Comparison of ENCODE assay signal across 1 cellular context in the genomic region with DNA sequence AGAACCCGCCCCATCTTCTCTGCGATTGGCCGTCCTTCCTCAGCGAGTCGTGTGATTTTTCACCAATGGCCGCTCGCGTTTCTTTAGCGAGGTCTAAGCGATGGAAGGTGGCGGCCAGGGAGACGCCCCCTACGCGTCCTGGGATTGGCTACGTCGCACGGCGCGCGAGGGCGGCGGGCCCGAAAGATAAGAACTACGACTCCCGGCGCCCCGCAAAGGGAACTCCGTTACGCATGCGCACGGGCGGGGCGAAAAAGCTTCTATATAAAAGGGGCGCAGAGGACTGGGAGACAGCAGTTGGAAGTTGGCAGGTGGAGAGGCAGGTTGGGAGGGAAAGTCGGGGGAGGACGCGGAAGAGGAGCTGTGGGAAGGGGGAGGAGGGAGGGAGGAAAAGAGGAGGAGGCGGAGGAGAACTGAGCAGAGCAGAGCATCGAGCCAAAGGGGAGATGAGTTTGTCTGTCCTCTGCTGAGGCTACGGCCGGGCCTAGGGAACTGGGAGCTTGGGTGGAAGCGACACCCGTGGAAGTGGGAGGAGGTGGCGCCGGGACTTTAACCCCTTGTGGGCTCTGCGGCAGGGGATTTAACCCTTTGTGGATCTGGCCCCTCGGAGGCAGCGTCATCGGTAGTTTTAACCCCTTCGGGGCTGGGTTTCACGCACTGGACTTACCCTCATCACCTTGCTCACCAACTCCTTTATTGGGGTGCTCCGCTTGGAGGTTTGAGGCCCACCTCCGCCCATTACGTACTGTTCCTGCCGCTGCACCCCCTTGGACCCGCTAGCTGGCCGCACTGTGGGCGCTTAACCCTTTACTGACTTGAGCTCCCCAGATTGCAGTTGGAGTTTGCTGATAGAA.
TF ChIP-seq lines count a peak whose summit lies in the region.

A gene with protein sequence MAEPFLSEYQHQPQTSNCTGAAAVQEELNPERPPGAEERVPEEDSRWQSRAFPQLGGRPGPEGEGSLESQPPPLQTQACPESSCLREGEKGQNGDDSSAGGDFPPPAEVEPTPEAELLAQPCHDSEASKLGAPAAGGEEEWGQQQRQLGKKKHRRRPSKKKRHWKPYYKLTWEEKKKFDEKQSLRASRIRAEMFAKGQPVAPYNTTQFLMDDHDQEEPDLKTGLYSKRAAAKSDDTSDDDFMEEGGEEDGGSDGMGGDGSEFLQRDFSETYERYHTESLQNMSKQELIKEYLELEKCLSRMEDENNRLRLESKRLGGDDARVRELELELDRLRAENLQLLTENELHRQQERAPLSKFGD (plus strand): TSS at position 293 of the 854 bp plus-strand sequence. CDS start 716 bp downstream, outside the sequence.

TF ChIP-seq in K562, 482 proteins besides CTCF, POLR2A, EP300 and RAD21 (continued from another document and continues in another):
- TF ChIP-seq, protein P1, sequence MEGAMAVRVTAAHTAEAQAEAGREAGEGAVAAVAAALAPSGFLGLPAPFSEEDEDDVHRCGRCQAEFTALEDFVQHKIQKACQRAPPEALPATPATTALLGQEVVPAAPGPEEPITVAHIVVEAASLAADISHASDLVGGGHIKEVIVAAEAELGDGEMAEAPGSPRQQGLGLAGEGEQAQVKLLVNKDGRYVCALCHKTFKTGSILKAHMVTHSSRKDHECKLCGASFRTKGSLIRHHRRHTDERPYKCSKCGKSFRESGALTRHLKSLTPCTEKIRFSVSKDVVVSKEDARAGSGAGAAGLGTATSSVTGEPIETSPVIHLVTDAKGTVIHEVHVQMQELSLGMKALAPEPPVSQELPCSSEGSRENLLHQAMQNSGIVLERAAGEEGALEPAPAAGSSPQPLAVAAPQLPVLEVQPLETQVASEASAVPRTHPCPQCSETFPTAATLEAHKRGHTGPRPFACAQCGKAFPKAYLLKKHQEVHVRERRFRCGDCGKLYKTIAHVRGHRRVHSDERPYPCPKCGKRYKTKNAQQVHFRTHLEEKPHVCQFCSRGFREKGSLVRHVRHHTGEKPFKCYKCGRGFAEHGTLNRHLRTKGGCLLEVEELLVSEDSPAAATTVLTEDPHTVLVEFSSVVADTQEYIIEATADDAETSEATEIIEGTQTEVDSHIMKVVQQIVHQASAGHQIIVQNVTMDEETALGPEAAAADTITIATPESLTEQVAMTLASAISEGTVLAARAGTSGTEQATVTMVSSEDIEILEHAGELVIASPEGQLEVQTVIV (CRISPR knock-in tag; IDR thresholded peaks at IDR 0.05; ENCODE audit: borderline replicate concordance), result peak; percentile 81
- TF ChIP-seq TAL1 (IDR thresholded peaks at IDR 0.05) (no peak), SAFB2 (IDR thresholded peaks at IDR 0.05; ENCODE audit: borderline replicate concordance, low read depth, low read length, severe bottlenecking) (no peak), TEAD1 (CRISPR knock-in tag; IDR thresholded peaks at IDR 0.05) (peak in 1 of 2 experiments; percentile 86; a peak in 3 of 4 replicates), ZNF354B (CRISPR knock-in tag; IDR thresholded peaks at IDR 0.05) (no peak), CBX5 (IDR thresholded peaks at IDR 0.05; ENCODE audit: borderline replicate concordance, low read depth) (peak; percentile 55; the same call in 1 of the 2 replicates), MAFG (tag; conservative IDR thresholded peaks at IDR 0.05) (no peak), CHD4 (IDR thresholded peaks at IDR 0.05; ENCODE audit: insufficient read depth, insufficient replicate concordance, low read depth, low read length, poor library complexity, severe bottlenecking) (peak; percentile 90), ZNF764 (CRISPR knock-in tag; IDR thresholded peaks at IDR 0.05; ENCODE audit: low read depth) (no peak), ZNF217 (CRISPR knock-in tag; IDR thresholded peaks at IDR 0.05) (no peak), E2F3 (CRISPR knock-in tag; IDR thresholded peaks at IDR 0.05) (peak; percentile 54; the same call in 1 of the 2 replicates), ZBTB17 (CRISPR knock-in tag; IDR thresholded peaks at IDR 0.05) (peak; percentile 94), RBFOX2 (IDR thresholded peaks at IDR 0.05; ENCODE audit: low read depth, low read length) (peak; percentile 99), CBX3 (IDR thresholded peaks at IDR 0.05; ENCODE audit: borderline replicate concordance in 1 of 2, low read length in 2 of 2) (no peak; a peak in 1 of 3 replicates), HOXB6 (CRISPR knock-in tag; IDR thresholded peaks at IDR 0.05; ENCODE audit: borderline replicate concordance) (peak; percentile 89; the same call in 1 of the 2 replicates), ZNF584 (CRISPR knock-in tag; IDR thresholded peaks at IDR 0.05; ENCODE audit: low read depth) (no peak; the same call in 1 of the 2 replicates), SMC3 (conservative IDR thresholded peaks at IDR 0.05; ENCODE audit: insufficient read depth, low read depth, low read length) (no peak), HCFC1 (IDR thresholded peaks at IDR 0.05; ENCODE audit: low read depth, low read length) (peak; percentile 91), SNRNP70 (optimal IDR thresholded peaks at IDR 0.05; ENCODE audit: low read depth, low read length) (peak; percentile 89), ZNF184 (CRISPR knock-in tag; IDR thresholded peaks at IDR 0.05) (no peak), ZNF212 (CRISPR knock-in tag; IDR thresholded peaks at IDR 0.05) (peak; percentile 51; the same call in 1 of the 2 replicates), ILF3 (IDR thresholded peaks at IDR 0.05; ENCODE audit: borderline replicate concordance) (peak; percentile 99), KLF1 (tag; IDR thresholded peaks at IDR 0.05) (peak; percentile 99), EP400 (IDR thresholded peaks at IDR 0.05) (no peak; the same call in 1 of the 2 replicates), ZFP36 (IDR thresholded peaks at IDR 0.05; ENCODE audit: low read depth, low read length, partially characterized antibody) (peak; percentile 57), ZNF224 (CRISPR knock-in tag; IDR thresholded peaks at IDR 0.05) (no peak), ZNF507 (tag; conservative IDR thresholded peaks at IDR 0.05) (no peak), IRF2 (CRISPR knock-in tag; IDR thresholded peaks at IDR 0.05) (no peak), TCF3 (CRISPR knock-in tag; IDR thresholded peaks at IDR 0.05) (0 out of 2 replicates have a peak, but pooled peaks have one; percentile 18), MBD2 (IDR thresholded peaks at IDR 0.05; ENCODE audit: borderline replicate concordance, low read depth) (peak; percentile 82), SRSF3 (IDR thresholded peaks at IDR 0.05; ENCODE audit: insufficient read depth, low read length) (peak; percentile 91; the same call in 1 of the 2 replicates), KLF13 (tag; IDR thresholded peaks at IDR 0.05; ENCODE audit: borderline replicate concordance, low read depth) (peak; percentile 52; the same call in 1 of the 2 replicates), EHMT2 (IDR thresholded peaks at IDR 0.05) (no peak), WHSC1 (IDR thresholded peaks at IDR 0.05; ENCODE audit: low read length) (no peak), SREBF2 (CRISPR knock-in tag; IDR thresholded peaks at IDR 0.05) (no peak)
- TF ChIP-seq, protein P2, sequence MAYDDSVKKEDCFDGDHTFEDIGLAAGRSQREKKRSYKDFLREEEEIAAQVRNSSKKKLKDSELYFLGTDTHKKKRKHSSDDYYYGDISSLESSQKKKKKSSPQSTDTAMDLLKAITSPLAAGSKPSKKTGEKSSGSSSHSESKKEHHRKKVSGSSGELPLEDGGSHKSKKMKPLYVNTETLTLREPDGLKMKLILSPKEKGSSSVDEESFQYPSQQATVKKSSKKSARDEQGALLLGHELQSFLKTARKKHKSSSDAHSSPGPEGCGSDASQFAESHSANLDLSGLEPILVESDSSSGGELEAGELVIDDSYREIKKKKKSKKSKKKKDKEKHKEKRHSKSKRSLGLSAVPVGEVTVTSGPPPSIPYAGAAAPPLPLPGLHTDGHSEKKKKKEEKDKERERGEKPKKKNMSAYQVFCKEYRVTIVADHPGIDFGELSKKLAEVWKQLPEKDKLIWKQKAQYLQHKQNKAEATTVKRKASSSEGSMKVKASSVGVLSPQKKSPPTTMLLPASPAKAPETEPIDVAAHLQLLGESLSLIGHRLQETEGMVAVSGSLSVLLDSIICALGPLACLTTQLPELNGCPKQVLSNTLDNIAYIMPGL (CRISPR knock-in tag; IDR thresholded peaks at IDR 0.05), result peak; percentile 10; the same call in 1 of the 2 replicates
- TF ChIP-seq, protein P3, sequence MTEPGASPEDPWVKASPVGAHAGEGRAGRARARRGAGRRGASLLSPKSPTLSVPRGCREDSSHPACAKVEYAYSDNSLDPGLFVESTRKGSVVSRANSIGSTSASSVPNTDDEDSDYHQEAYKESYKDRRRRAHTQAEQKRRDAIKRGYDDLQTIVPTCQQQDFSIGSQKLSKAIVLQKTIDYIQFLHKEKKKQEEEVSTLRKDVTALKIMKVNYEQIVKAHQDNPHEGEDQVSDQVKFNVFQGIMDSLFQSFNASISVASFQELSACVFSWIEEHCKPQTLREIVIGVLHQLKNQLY (CRISPR knock-in tag; conservative IDR thresholded peaks at IDR 0.05), result peak in 1 of 2 experiments; percentile 94; a peak in 2 of 4 replicates
- TF ChIP-seq, protein P4, sequence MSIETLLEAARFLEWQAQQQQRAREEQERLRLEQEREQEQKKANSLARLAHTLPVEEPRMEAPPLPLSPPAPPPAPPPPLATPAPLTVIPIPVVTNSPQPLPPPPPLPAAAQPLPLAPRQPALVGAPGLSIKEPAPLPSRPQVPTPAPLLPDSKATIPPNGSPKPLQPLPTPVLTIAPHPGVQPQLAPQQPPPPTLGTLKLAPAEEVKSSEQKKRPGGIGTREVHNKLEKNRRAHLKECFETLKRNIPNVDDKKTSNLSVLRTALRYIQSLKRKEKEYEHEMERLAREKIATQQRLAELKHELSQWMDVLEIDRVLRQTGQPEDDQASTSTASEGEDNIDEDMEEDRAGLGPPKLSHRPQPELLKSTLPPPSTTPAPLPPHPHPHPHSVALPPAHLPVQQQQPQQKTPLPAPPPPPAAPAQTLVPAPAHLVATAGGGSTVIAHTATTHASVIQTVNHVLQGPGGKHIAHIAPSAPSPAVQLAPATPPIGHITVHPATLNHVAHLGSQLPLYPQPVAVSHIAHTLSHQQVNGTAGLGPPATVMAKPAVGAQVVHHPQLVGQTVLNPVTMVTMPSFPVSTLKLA (conservative IDR thresholded peaks at IDR 0.05), result peak; percentile 1 to 5; a peak in 1 of 4 replicates
- TF ChIP-seq, protein P5, sequence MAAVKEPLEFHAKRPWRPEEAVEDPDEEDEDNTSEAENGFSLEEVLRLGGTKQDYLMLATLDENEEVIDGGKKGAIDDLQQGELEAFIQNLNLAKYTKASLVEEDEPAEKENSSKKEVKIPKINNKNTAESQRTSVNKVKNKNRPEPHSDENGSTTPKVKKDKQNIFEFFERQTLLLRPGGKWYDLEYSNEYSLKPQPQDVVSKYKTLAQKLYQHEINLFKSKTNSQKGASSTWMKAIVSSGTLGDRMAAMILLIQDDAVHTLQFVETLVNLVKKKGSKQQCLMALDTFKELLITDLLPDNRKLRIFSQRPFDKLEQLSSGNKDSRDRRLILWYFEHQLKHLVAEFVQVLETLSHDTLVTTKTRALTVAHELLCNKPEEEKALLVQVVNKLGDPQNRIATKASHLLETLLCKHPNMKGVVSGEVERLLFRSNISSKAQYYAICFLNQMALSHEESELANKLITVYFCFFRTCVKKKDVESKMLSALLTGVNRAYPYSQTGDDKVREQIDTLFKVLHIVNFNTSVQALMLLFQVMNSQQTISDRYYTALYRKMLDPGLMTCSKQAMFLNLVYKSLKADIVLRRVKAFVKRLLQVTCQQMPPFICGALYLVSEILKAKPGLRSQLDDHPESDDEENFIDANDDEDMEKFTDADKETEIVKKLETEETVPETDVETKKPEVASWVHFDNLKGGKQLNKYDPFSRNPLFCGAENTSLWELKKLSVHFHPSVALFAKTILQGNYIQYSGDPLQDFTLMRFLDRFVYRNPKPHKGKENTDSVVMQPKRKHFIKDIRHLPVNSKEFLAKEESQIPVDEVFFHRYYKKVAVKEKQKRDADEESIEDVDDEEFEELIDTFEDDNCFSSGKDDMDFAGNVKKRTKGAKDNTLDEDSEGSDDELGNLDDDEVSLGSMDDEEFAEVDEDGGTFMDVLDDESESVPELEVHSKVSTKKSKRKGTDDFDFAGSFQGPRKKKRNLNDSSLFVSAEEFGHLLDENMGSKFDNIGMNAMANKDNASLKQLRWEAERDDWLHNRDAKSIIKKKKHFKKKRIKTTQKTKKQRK (IDR thresholded peaks at IDR 0.05; ENCODE audit: borderline replicate concordance, low read depth, low read length), result no peak; the same call in 1 of the 2 replicates
- TF ChIP-seq, protein P6, sequence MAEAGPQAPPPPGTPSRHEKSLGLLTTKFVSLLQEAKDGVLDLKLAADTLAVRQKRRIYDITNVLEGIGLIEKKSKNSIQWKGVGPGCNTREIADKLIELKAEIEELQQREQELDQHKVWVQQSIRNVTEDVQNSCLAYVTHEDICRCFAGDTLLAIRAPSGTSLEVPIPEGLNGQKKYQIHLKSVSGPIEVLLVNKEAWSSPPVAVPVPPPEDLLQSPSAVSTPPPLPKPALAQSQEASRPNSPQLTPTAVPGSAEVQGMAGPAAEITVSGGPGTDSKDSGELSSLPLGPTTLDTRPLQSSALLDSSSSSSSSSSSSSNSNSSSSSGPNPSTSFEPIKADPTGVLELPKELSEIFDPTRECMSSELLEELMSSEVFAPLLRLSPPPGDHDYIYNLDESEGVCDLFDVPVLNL (CRISPR knock-in tag; IDR thresholded peaks at IDR 0.05; ENCODE audit: low read depth), result no peak
- TF ChIP-seq, protein P7, sequence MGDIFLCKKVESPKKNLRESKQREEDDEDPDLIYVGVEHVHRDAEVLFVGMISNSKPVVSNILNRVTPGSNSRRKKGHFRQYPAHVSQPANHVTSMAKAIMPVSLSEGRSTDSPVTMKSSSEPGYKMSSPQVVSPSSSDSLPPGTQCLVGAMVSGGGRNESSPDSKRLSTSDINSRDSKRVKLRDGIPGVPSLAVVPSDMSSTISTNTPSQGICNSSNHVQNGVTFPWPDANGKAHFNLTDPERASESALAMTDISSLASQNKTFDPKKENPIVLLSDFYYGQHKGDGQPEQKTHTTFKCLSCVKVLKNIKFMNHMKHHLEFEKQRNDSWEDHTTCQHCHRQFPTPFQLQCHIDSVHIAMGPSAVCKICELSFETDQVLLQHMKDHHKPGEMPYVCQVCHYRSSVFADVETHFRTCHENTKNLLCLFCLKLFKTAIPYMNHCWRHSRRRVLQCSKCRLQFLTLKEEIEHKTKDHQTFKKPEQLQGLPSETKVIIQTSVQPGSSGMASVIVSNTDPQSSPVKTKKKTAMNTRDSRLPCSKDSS (IDR thresholded peaks at IDR 0.05; ENCODE audit: low read depth, partially characterized antibody), result no peak
- TF ChIP-seq, protein P8, sequence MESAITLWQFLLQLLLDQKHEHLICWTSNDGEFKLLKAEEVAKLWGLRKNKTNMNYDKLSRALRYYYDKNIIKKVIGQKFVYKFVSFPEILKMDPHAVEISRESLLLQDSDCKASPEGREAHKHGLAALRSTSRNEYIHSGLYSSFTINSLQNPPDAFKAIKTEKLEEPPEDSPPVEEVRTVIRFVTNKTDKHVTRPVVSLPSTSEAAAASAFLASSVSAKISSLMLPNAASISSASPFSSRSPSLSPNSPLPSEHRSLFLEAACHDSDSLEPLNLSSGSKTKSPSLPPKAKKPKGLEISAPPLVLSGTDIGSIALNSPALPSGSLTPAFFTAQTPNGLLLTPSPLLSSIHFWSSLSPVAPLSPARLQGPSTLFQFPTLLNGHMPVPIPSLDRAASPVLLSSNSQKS (CRISPR knock-in tag; IDR thresholded peaks at IDR 0.05), result peak; percentile 77; the same call in 1 of the 2 replicates
- TF ChIP-seq, protein P9, sequence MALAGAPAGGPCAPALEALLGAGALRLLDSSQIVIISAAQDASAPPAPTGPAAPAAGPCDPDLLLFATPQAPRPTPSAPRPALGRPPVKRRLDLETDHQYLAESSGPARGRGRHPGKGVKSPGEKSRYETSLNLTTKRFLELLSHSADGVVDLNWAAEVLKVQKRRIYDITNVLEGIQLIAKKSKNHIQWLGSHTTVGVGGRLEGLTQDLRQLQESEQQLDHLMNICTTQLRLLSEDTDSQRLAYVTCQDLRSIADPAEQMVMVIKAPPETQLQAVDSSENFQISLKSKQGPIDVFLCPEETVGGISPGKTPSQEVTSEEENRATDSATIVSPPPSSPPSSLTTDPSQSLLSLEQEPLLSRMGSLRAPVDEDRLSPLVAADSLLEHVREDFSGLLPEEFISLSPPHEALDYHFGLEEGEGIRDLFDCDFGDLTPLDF (CRISPR knock-in tag; IDR thresholded peaks at IDR 0.05), result no peak; the same call in none of the 2 replicates
